7 cellular contexts compared by ENCODE assay signal in the genomic region with DNA sequence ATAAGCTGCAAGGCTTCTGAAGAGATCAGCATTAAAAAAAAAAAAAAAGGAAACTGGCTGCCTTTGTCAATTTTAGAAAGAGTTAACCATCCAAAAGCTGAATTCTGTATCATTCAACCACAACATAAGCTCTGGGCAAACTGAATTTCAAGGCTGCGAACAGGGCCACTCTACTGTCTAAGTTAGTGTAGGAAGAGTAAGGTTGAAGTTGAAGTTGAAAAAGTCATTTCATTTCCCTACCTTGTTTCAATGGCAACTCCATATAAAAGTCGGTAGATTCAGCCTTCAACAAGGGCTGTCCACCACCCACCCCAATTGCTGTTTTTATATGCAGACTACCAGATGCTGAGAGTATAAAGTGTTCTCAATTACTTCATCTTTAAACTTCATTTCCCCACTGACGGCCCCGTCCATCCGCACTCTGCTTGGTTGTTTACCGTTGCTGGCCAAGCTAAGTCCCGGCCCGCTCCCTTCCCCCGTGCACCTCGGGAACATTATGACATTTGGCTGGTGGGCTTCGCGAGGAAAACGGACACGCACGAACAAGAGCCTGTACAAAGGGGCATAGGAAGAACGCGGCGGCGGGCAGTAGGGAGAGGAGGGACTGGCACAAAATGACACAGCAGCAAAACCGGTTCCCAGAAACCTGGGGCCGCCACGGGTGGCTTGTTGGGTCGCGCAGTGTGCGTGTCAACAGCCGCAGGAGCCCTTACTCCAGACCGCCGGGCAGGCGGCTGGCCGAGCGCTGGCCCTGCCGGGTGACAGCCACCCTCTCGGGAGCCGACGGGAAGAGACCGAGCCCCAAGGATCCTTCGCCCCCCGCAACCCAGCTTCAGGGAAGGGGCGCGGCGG. TPM values are rescaled to one million over a fixed set of nuclear protein-coding genes. Genes with fewer than 3 reads are reported as not detected.
DNase-seq lines count a peak whose midpoint lies in the region; ATAC-seq and TF ChIP-seq lines count a peak whose summit lies in the region.

No MANE protein-coding gene starts in this region.

- WGBS in aorta, 2 donors = 1% methylated on average over 37 to 41 of the region's 41 CpGs

- DNase-seq in GM12864 (ENCODE audit: low read depth) = no peak
- DNase-seq in GM23338 (ENCODE audit: low spot score) = peak; percentile 41
- DNase-seq in MM.1S = peak; percentile 27
- peak; percentile 63 to 70 for DNase-seq in activated T-cell treated with anti-CD3 and anti-CD28 coated beads, Interleukin-2, amount 50 U/mL, for 48 hours
- DNase-seq in fibroblast of villous mesenchyme (ENCODE audit: low read depth) = peak; percentile 54
- peak; percentile 55 for DNase-seq in nephron progenitor cell
- peak; percentile 63 to 81 for DNase-seq in aorta

- H3K36me3 Mint-ChIP-seq in GM23338 (ENCODE audit: low read depth) (no peaks in the 10 kb centered on the region; the same call in 2 of the 3 replicates), nephron progenitor cell (ENCODE audit: low read depth) (peaks cover 10% of the 10 kb centered on the region)

- H3K4me1 ChIP-seq in GM23338 (ENCODE audit: insufficient read depth) = peaks cover 18% of the 10 kb centered on the region
- H3K4me1 ChIP-seq in MM.1S (ENCODE audit: low read length) = peaks cover 15% of the 10 kb centered on the region; the same call in 1 of the 2 replicates
- H3K4me1 ChIP-seq in aorta (ENCODE audit: control insufficient read depth in 1 of 2, insufficient read depth in 2 of 2, low read length in 2 of 2) = no peaks in the 10 kb centered on the region

- H2AFZ ChIP-seq in GM23338 = peak overlapping the region; percentile 87
- peak overlapping the region; percentile 78 for H2AFZ ChIP-seq in MM.1S (ENCODE audit: low read length)

- H3K9me2 ChIP-seq in GM23338 (ENCODE audit: insufficient read depth) (no peaks in the 10 kb centered on the region), MM.1S (replicated peaks; ENCODE audit: insufficient read depth, low read length) (no peaks in the 10 kb centered on the region)

- H3K9me3 ChIP-seq in MM.1S (replicated peaks; ENCODE audit: insufficient read depth, low read length) (no peaks in the 10 kb centered on the region), aorta (ENCODE audit: control insufficient read depth, low read length) (no peaks in the 10 kb centered on the region)

- H3F3A ChIP-seq in GM23338 (replicated peaks; ENCODE audit: low read depth) (peaks cover 12% of the 10 kb centered on the region; the same call in 1 of the 2 replicates), MM.1S (ENCODE audit: insufficient read depth, low read length) (peaks cover 26% of the 10 kb centered on the region)

- H4K20me1 ChIP-seq in GM23338 (replicated peaks; ENCODE audit: insufficient read depth) = peaks cover 4% of the 10 kb centered on the region
- H4K20me1 ChIP-seq in MM.1S (ENCODE audit: insufficient read depth, low read length) = no peaks in the 10 kb centered on the region

- intact Hi-C loops in aorta (cut with DNase I) = loop anchor here (2.0 to 10.0 kb wide), 6 partner anchors 23 to 727 kb away; partner anchors contain the start of genes HNRNPD (in 2 of the 2), COPS4 (in 1 of the 2), SEC31A (in 1 of the 2) and THAP9 (in 1 of the 2)

- peak; percentile 18 for ATAC-seq in GM23338
- ATAC-seq in aorta (ENCODE audit: low FRiP score) = peak; percentile 2

- peak overlapping the region; percentile 75 for H3K9ac ChIP-seq in MM.1S (ENCODE audit: low read length)

- H3K9me3 Mint-ChIP-seq in GM23338 = no peaks in the 10 kb centered on the region
- H3K9me3 Mint-ChIP-seq in nephron progenitor cell = peaks cover 7% of the 10 kb centered on the region

- no peaks in the 10 kb centered on the region for H3K36me3 ChIP-seq in GM23338 (ENCODE audit: insufficient read depth)
- no peaks in the 10 kb centered on the region for H3K36me3 ChIP-seq in MM.1S (replicated peaks; ENCODE audit: insufficient read depth, low read length)
- H3K36me3 ChIP-seq in aorta (ENCODE audit: control insufficient read depth in 1 of 2, insufficient read depth in 2 of 2, low read length in 1 of 2) = no peaks in the 10 kb centered on the region

- H3K4me3 ChIP-seq in GM12864 (ENCODE audit: low read depth, low read length) = peak overlapping the region; percentile 85
- H3K4me3 ChIP-seq in GM23338 = peak overlapping the region; percentile 85
- H3K4me3 ChIP-seq in MM.1S (ENCODE audit: low read length) = peak overlapping the region; percentile 88
- H3K4me3 ChIP-seq in fibroblast of villous mesenchyme (ENCODE audit: low read depth, low read length) = peak overlapping the region; percentile 71
- H3K4me3 ChIP-seq in aorta (ENCODE audit: low read length in 2 of 2) = peak overlapping the region; percentile 44 to 70

- H3K79me2 ChIP-seq in GM23338 (replicated peaks; ENCODE audit: insufficient read depth) = peaks cover 30% of the 10 kb centered on the region
- H3K79me2 ChIP-seq in MM.1S (ENCODE audit: low read length) = peaks cover 54% of the 10 kb centered on the region

- H3K27ac ChIP-seq in GM23338 (ENCODE audit: low read depth) (no peak overlapping the region), MM.1S (ENCODE audit: low read length) (peak overlapping the region; percentile 38; the same call in 1 of the 2 replicates), aorta (ENCODE audit: low read depth in 1 of 2, low read length in 2 of 2) (peak overlapping the region; percentile 15 to 46)

- H3K27ac Mint-ChIP-seq in GM23338 = no peak overlapping the region
- H3K27ac Mint-ChIP-seq in nephron progenitor cell = peak overlapping the region; percentile 92

- TF ChIP-seq CTCF in GM12864 (IDR thresholded peaks at IDR 0.05; ENCODE audit: low read depth, low read length, missing control alignments) = no peak
- TF ChIP-seq CTCF in GM23338 (conservative IDR thresholded peaks at IDR 0.05; ENCODE audit: low read depth in 2 of 2) = no peak
- TF ChIP-seq CTCF in MM.1S (IDR thresholded peaks at IDR 0.05; ENCODE audit: low read length) = no peak
- TF ChIP-seq CTCF in fibroblast of villous mesenchyme (IDR thresholded peaks at IDR 0.05; ENCODE audit: insufficient read depth, low read depth, low read length) = no peak
- no peak for TF ChIP-seq CTCF in nephron progenitor cell (IDR thresholded peaks at IDR 0.05)

- H3K27me3 ChIP-seq in GM23338 (ENCODE audit: insufficient read depth) (peaks cover 15% of the 10 kb centered on the region), MM.1S (replicated peaks; ENCODE audit: insufficient read depth, low read length) (no peaks in the 10 kb centered on the region), aorta (ENCODE audit: control insufficient read depth in 1 of 2, insufficient read depth in 2 of 2, low read length in 1 of 2) (no peaks in the 10 kb centered on the region)

- peaks cover 20% of the 10 kb centered on the region for H3K27me3 Mint-ChIP-seq in GM23338 (ENCODE audit: insufficient read depth, low read depth, poor library complexity)
- H3K27me3 Mint-ChIP-seq in nephron progenitor cell (ENCODE audit: low read depth, poor library complexity) = no peaks in the 10 kb centered on the region

- H3K4me3 Mint-ChIP-seq in GM23338 (peak overlapping the region; percentile 88), nephron progenitor cell (peak overlapping the region; percentile 94)

- peaks cover 28% of the 10 kb centered on the region for H3K4me1 Mint-ChIP-seq in GM23338
- peaks cover 48% of the 10 kb centered on the region for H3K4me1 Mint-ChIP-seq in nephron progenitor cell

- H3K4me2 ChIP-seq in GM23338 (peak overlapping the region; percentile 94), MM.1S (ENCODE audit: low read depth, low read length) (peak overlapping the region; percentile 79)

RNA-seq across cellular contexts. Expression of gene LIN54, which starts 1.4 kb away (rescaled TPM):
- total RNA-seq in GM23338 (2014; rRNA removed; shearing (Covaris generic)) = 11.2 and 15.7 TPM in 2 replicates
- polyA plus RNA-seq in GM23338 (2016; fragmentation: Nextera tagmentation; extraction: Ambion mirVana) = 3.7 and 4.0 TPM in 2 replicates
- total RNA-seq in fibroblast of villous mesenchyme = 12.6 and 16.8 TPM in 2 replicates
- total RNA-seq in aorta = 1 to 10 TPM; 7.1 to 9.7 TPM
- polyA plus RNA-seq in aorta = 1 to 10 TPM; 2.8 to 3.0 TPM

RNA-seq across cellular contexts. Expression of gene COPS4, which starts 23.0 kb away (rescaled TPM):
- total RNA-seq in GM23338 (2014; rRNA removed; shearing (Covaris generic)) = 34.2 and 46.6 TPM in 2 replicates
- 19.9 and 23.7 TPM in 2 replicates for polyA plus RNA-seq in GM23338 (2016; fragmentation: Nextera tagmentation; extraction: Ambion mirVana)
- total RNA-seq in fibroblast of villous mesenchyme = 101 and 106 TPM in 2 replicates
- 10 to 100 TPM; 35.3 to 35.7 TPM for total RNA-seq in aorta
- polyA plus RNA-seq in aorta = 10 to 100 TPM; 31.7 to 35.2 TPM
